Comparison of ENCODE assay signal across 1 cellular context in the genomic region with DNA sequence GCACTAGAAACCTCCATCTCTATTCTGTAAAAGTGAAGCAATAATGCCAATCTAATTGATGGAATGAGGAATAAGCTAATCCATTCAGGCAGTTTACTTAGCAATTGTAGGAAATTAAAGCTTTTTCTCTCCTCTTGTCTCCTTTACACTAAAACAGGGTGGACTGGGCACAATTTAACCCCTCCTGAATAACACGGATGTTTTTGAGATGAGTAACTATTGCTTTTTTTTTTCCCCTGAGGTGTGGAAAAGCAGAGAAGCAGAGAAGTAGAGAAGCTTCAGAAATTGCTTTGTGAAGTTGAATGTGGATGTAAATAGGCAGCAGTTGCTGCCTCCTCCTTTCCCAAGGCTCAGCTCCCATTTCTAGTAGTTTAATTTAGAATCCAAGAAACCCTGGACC.
TF ChIP-seq lines count a peak whose summit lies in the region.

No MANE protein-coding gene starts in this region.

TF ChIP-seq in Ishikawa, 13 proteins besides CTCF, POLR2A, EP300 and RAD21:
- TF ChIP-seq, protein P1, sequence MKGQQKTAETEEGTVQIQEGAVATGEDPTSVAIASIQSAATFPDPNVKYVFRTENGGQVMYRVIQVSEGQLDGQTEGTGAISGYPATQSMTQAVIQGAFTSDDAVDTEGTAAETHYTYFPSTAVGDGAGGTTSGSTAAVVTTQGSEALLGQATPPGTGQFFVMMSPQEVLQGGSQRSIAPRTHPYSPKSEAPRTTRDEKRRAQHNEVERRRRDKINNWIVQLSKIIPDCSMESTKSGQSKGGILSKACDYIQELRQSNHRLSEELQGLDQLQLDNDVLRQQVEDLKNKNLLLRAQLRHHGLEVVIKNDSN (IDR thresholded peaks at IDR 0.05): no peak
- peak; percentile 65 for TF ChIP-seq TEAD4 (IDR thresholded peaks at IDR 0.05)
